ENCODE assay signal across 8 cellular contexts in genomic region chr1:40450491-40451237, GRCh38. TPM values are rescaled to one million over a fixed set of nuclear protein-coding genes. Genes with fewer than 3 reads are reported as not detected.
DNase-seq lines count a peak whose midpoint lies in the region; ATAC-seq and TF ChIP-seq lines count a peak whose summit lies in the region.

No MANE protein-coding gene starts in this region.

- H3K27ac Mint-ChIP-seq in activated T-helper 17 cell treated with anti-CD3 and anti-CD28 coated beads, Interleukin-2, amount 50 U/mL, for 72 hours, result peak overlapping the region; percentile 94

- peak overlapping the region; percentile 91 for H3K4me3 Mint-ChIP-seq in activated T-helper 17 cell treated with anti-CD3 and anti-CD28 coated beads, Interleukin-2, amount 50 U/mL, for 72 hours

- DNase-seq in DMS53 (lab: John Stamatoyannopoulos, UW) (peak; percentile 58), DMS53 treated with DMSO at 0.1 percent for 48 hours (lab: John Stamatoyannopoulos, UW; ENCODE audit: unreplicated experiment) (no peak), NOMO-1 treated with dmso at 0.1 percent for 144 hours (lab: John Stamatoyannopoulos, UW; ENCODE audit: unreplicated experiment) (peak; percentile 3), fibroblast of villous mesenchyme (ENCODE audit: low read depth) (peak; percentile 57), nucleus accumbens (lab: John Stamatoyannopoulos, UW) (peak in 41 of 56 donors; percentile 3 to 78 (median 43)), substantia nigra (lab: John Stamatoyannopoulos, UW) (peak in 14 of 49 donors; percentile 3 to 53 (median 27))

- TF ChIP-seq CTCF in fibroblast of villous mesenchyme (IDR thresholded peaks at IDR 0.05; ENCODE audit: insufficient read depth, low read depth, low read length), result no peak

- H3K9me3 Mint-ChIP-seq in activated T-helper 17 cell treated with anti-CD3 and anti-CD28 coated beads, Interleukin-2, amount 50 U/mL, for 72 hours, result peaks cover 10% of the 10 kb centered on the region

- peak overlapping the region; percentile 78 for H3K4me3 ChIP-seq in fibroblast of villous mesenchyme (ENCODE audit: low read depth, low read length)

- H3K27me3 Mint-ChIP-seq in activated T-helper 17 cell treated with anti-CD3 and anti-CD28 coated beads, Interleukin-2, amount 50 U/mL, for 72 hours, result no peaks in the 10 kb centered on the region

- peak; percentile 35 for ATAC-seq in HG03045 (IDR thresholded peaks at IDR 0.05; ENCODE audit: unreplicated experiment)
- peak; percentile 88 for ATAC-seq in activated T-helper 17 cell treated with anti-CD3 and anti-CD28 coated beads, Interleukin-2, amount 50 U/mL, for 72 hours (replicated peaks)

- peaks cover 22% of the 10 kb centered on the region for H3K4me1 Mint-ChIP-seq in activated T-helper 17 cell treated with anti-CD3 and anti-CD28 coated beads, Interleukin-2, amount 50 U/mL, for 72 hours

- peak overlapping the region; percentile 79 for H3K27ac ChIP-seq in substantia nigra (ENCODE audit: low read depth, low read length, poor library complexity, severe bottlenecking)

- H3K36me3 Mint-ChIP-seq in activated T-helper 17 cell treated with anti-CD3 and anti-CD28 coated beads, Interleukin-2, amount 50 U/mL, for 72 hours (ENCODE audit: low read depth), result peaks cover 45% of the 10 kb centered on the region

RNA-seq across cellular contexts. Expression of gene ZFP69B, which starts 0.4 kb away (rescaled TPM):
- 1 to 10 TPM; 2.8 to 3.3 TPM for total RNA-seq in activated T-helper 17 cell treated with anti-CD3 and anti-CD28 coated beads, Interleukin-2, amount 50 U/mL, for 72 hours
- 3.9 and 5.8 TPM in 2 replicates for total RNA-seq in fibroblast of villous mesenchyme

RNA-seq across cellular contexts. Expression of gene ZFP69, which starts 26.4 kb away (rescaled TPM):
- total RNA-seq in activated T-helper 17 cell treated with anti-CD3 and anti-CD28 coated beads, Interleukin-2, amount 50 U/mL, for 72 hours, result 1 to 10 TPM; 1.9 to 3.4 TPM
- total RNA-seq in fibroblast of villous mesenchyme, result 4.5 and 4.7 TPM in 2 replicates

RNA-seq across cellular contexts. Expression of gene EXO5, which starts 57.9 kb away (rescaled TPM):
- 1 to 10 TPM; 6.6 to 6.7 TPM for total RNA-seq in activated T-helper 17 cell treated with anti-CD3 and anti-CD28 coated beads, Interleukin-2, amount 50 U/mL, for 72 hours
- 8.2 and 10.6 TPM in 2 replicates for total RNA-seq in fibroblast of villous mesenchyme
